ENCODE assay signal across 1 cellular context in the genomic region with DNA sequence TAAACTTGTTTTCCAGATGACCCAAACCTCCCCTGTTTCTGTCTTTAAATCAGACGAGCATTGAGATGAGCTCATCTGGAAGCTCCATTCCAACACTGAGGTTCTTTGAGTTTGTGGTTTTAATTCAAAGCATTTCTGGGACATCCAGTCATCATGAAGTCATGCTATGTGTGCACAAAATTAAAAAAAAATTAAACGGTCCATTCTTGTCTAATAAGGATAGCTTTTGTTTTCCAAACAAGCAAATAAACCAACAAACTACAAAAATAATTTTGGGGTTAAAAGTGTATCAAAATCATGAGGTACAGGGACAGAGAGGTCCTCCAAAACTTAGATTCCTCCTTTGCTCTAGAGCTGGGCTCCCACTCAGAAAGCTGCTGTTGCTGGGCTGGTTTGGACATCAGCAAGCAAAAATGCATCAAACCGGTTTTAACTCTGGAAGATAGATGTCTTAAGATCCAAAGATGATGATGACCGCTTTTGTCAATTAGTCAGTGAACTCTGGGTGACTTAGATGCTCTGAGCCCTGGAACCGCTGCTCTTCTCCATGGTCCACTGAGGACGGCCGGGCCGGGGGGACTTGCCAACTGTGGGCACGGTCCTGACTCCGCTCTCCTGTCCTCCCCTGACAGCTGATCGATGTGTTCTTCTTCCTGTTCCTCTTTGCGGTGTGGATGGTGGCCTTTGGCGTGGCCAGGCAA.
TF ChIP-seq lines count a peak whose summit lies in the region.

No MANE protein-coding gene starts in this region.

TF ChIP-seq in SK-N-SH, 30 proteins besides CTCF, POLR2A, EP300 and RAD21 (continued from another document):
- no peak; the same call in 1 of the 2 replicates for TF ChIP-seq YY1 (IDR thresholded peaks at IDR 0.05; ENCODE audit: low read depth)
- peak; percentile 42 for TF ChIP-seq RXRA (IDR thresholded peaks at IDR 0.05; ENCODE audit: borderline replicate concordance, low read depth)
- TF ChIP-seq, protein P1, sequence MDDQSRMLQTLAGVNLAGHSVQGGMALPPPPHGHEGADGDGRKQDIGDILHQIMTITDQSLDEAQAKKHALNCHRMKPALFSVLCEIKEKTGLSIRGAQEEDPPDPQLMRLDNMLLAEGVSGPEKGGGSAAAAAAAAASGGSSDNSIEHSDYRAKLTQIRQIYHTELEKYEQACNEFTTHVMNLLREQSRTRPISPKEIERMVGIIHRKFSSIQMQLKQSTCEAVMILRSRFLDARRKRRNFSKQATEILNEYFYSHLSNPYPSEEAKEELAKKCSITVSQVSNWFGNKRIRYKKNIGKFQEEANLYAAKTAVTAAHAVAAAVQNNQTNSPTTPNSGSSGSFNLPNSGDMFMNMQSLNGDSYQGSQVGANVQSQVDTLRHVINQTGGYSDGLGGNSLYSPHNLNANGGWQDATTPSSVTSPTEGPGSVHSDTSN (IDR thresholded peaks at IDR 0.05) = peak; percentile 84
- TF ChIP-seq GABPA (IDR thresholded peaks at IDR 0.05; ENCODE audit: low read depth) = no peak
- TF ChIP-seq NFIC (IDR thresholded peaks at IDR 0.05; ENCODE audit: borderline replicate concordance) = peak; percentile 78
- TF ChIP-seq ELF1 (IDR thresholded peaks at IDR 0.05) = no peak
- TF ChIP-seq NRF1 (IDR thresholded peaks at IDR 0.05; ENCODE audit: low read depth, low read length) = no peak
- TF ChIP-seq FOXM1 (IDR thresholded peaks at IDR 0.05; ENCODE audit: low read depth) = peak; percentile 35; the same call in 1 of the 2 replicates
- no peak for TF ChIP-seq RCOR1 (IDR thresholded peaks at IDR 0.05; ENCODE audit: low read length)
- TF ChIP-seq TEAD4 (IDR thresholded peaks at IDR 0.05; ENCODE audit: borderline replicate concordance, insufficient read depth) = peak; percentile 92
